In the genomic region with DNA sequence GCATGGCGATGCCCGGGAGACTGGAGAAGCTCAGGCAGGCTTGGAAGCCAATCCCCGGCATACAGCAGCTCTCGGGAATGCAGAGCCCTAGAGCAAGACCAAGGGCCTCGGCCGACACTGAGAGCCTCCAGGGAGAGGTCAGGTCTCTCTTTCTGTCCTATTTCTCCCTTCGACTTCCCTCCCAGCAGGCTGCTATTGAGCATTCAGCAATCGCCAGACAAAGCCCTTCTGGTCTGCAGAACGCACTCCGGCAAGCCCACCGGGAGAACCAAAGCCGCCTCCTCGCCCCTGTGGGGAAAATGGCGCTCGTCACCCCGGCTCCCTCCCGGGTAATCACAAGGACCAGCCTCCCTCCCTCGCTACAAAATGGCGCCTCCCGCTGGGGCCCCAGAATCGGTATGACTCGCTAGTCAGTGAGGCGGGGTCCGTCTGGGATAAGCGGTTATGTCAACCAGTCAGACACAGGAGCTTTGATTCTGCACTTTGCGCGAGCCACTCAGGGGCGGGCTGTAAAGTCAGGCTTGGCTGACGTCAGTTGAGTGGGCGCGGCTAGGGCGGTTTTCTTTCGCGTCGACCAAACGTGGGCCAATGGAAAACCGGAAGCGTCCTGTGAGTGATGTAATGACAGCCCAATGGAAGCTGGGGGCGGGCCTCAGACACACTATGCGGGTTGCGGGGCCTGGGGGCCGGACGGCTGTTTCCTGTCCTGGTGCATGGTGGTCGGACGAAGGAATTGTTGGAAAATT, we compare ENCODE assay signal across 1 cellular context.
TF ChIP-seq lines count a peak whose summit lies in the region.

TSS of gene ZNF143 (plus strand) at position 691 of the 746 bp plus-strand sequence. CDS start 10,297 bp downstream, outside the sequence.

TF ChIP-seq in HCT116, 20 proteins besides CTCF, POLR2A, EP300 and RAD21 (continued from another document):
- TF ChIP-seq ZFX (IDR thresholded peaks at IDR 0.05), result no peak; the same call in 1 of the 2 replicates
- no peak for TF ChIP-seq ZNF274 (IDR thresholded peaks at IDR 0.05; ENCODE audit: low read depth, low read length)
- TF ChIP-seq CEBPB (IDR thresholded peaks at IDR 0.05; ENCODE audit: low read depth), result no peak
- TF ChIP-seq SIN3A (IDR thresholded peaks at IDR 0.05; ENCODE audit: low read depth), result peak; percentile 46
- TF ChIP-seq, protein P1, sequence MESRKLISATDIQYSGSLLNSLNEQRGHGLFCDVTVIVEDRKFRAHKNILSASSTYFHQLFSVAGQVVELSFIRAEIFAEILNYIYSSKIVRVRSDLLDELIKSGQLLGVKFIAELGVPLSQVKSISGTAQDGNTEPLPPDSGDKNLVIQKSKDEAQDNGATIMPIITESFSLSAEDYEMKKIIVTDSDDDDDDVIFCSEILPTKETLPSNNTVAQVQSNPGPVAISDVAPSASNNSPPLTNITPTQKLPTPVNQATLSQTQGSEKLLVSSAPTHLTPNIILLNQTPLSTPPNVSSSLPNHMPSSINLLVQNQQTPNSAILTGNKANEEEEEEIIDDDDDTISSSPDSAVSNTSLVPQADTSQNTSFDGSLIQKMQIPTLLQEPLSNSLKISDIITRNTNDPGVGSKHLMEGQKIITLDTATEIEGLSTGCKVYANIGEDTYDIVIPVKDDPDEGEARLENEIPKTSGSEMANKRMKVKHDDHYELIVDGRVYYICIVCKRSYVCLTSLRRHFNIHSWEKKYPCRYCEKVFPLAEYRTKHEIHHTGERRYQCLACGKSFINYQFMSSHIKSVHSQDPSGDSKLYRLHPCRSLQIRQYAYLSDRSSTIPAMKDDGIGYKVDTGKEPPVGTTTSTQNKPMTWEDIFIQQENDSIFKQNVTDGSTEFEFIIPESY (IDR thresholded peaks at IDR 0.05; ENCODE audit: extremely low read depth, insufficient replicate concordance, low read length), result no peak
- TF ChIP-seq YY1 (IDR thresholded peaks at IDR 0.05; ENCODE audit: extremely low read depth, insufficient replicate concordance, low read depth, low read length), result peak; percentile 98
- peak; percentile 83 for TF ChIP-seq EGR1 (IDR thresholded peaks at IDR 0.05; ENCODE audit: low read depth)
TF ChIP-seq in HCT116: peak in this region for 9.
